In the genomic region with DNA sequence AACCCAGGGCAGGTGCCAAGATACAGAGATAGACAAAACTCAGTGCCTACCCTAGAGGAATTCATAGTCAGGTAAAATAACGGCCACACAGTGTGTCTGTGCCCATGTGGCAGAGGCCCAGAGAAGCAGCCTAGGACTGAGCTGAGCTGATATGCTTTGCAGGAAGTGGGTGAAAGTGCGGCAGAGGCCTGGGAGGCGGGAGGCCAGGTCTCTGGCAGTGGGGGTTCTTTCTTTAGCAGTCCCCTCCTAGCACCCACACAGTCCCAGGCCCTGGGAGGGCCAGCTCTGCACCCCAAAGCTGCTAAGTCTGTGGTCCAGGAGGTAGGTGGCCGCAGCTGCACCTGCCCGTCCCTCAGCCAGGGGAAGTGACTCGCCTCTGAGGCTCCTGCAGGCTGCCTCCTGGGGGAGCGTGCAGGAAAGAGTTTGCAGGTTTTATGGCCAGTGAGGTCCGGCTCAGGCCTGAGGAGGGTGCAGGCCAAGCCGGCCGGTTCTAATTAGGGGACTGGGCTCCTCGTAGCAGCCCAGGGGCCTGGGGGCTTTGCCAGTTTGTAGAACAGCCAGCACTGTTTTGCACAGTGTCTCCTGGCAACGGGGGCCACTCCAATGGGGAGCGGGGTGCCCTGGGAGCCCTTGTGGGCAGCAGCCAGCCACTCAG, we compare ENCODE assay signal across 1 cellular context.
A peak's percentile ranks its signal among the peaks of the same experiment; 100 is the strongest.
TF ChIP-seq lines count a peak whose summit lies in the region.

No MANE protein-coding gene starts in this region.

TF ChIP-seq in HepG2, 621 proteins besides CTCF, POLR2A, EP300 and RAD21 (continued from another document):
- TF ChIP-seq, protein P1, sequence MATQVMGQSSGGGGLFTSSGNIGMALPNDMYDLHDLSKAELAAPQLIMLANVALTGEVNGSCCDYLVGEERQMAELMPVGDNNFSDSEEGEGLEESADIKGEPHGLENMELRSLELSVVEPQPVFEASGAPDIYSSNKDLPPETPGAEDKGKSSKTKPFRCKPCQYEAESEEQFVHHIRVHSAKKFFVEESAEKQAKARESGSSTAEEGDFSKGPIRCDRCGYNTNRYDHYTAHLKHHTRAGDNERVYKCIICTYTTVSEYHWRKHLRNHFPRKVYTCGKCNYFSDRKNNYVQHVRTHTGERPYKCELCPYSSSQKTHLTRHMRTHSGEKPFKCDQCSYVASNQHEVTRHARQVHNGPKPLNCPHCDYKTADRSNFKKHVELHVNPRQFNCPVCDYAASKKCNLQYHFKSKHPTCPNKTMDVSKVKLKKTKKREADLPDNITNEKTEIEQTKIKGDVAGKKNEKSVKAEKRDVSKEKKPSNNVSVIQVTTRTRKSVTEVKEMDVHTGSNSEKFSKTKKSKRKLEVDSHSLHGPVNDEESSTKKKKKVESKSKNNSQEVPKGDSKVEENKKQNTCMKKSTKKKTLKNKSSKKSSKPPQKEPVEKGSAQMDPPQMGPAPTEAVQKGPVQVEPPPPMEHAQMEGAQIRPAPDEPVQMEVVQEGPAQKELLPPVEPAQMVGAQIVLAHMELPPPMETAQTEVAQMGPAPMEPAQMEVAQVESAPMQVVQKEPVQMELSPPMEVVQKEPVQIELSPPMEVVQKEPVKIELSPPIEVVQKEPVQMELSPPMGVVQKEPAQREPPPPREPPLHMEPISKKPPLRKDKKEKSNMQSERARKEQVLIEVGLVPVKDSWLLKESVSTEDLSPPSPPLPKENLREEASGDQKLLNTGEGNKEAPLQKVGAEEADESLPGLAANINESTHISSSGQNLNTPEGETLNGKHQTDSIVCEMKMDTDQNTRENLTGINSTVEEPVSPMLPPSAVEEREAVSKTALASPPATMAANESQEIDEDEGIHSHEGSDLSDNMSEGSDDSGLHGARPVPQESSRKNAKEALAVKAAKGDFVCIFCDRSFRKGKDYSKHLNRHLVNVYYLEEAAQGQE (IDR thresholded peaks at IDR 0.05; ENCODE audit: borderline replicate concordance in 1 of 2, low read depth in 1 of 2, low read length in 2 of 2), result no peak
- no peak for TF ChIP-seq SMAD3 (CRISPR knock-in tag; IDR thresholded peaks at IDR 0.05)
- TF ChIP-seq ZNF441 (CRISPR knock-in tag; IDR thresholded peaks at IDR 0.05; ENCODE audit: borderline replicate concordance), result peak; percentile 25; the same call in 1 of the 2 replicates
- TF ChIP-seq, protein P2, sequence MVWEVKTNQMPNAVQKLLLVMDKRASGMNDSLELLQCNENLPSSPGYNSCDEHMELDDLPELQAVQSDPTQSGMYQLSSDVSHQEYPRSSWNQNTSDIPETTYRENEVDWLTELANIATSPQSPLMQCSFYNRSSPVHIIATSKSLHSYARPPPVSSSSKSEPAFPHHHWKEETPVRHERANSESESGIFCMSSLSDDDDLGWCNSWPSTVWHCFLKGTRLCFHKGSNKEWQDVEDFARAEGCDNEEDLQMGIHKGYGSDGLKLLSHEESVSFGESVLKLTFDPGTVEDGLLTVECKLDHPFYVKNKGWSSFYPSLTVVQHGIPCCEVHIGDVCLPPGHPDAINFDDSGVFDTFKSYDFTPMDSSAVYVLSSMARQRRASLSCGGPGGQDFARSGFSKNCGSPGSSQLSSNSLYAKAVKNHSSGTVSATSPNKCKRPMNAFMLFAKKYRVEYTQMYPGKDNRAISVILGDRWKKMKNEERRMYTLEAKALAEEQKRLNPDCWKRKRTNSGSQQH (CRISPR knock-in tag; IDR thresholded peaks at IDR 0.05; ENCODE audit: low read depth), result 0 out of 2 replicates have a peak, but pooled peaks have one; percentile 43
- TF ChIP-seq RBM39 (IDR thresholded peaks at IDR 0.05; ENCODE audit: low read depth, low read length, poor library complexity, severe bottlenecking), result peak; percentile 36
- 0 out of 2 replicates have a peak, but pooled peaks have one; percentile 33 for TF ChIP-seq RBFOX2 (IDR thresholded peaks at IDR 0.05; ENCODE audit: low read depth, low read length)
- TF ChIP-seq ZNF10 (CRISPR knock-in tag; IDR thresholded peaks at IDR 0.05; ENCODE audit: borderline replicate concordance, low read depth), result no peak
- no peak for TF ChIP-seq GLI4 (CRISPR knock-in tag; IDR thresholded peaks at IDR 0.05; ENCODE audit: borderline replicate concordance)
